Comparison of ENCODE assay signal across 19 cellular contexts in genomic region chr12:19456176-19456575, GRCh38.
"Had no signal": no experiment of that assay in that cellular context is flagged by ENCODE, and none has a peak within 500 bp of the region (broad histone marks: within the 10 kb centered on the region; RNA-seq: fewer than 3 reads in every experiment).

No MANE protein-coding gene starts in this region.

- H3K27me3 Mint-ChIP-seq: naive thymus-derived CD4-positive, alpha-beta T cell; stimulated activated naive B cell treated with anti-CD40 and anti-IgM and Interleukin-4, amounts not matched to agents 10 μg/mL and 1 μg/mL and 100 μg/mL, for 72 hours; stimulated activated naive CD8-positive, alpha-beta T cell treated with anti-CD3 and anti-CD28 coated beads, Interleukin-15, amount 100 ng/mL, for 72 hours had no signal

- H3K9me3 ChIP-seq: ovary, spleen, testis, tibial nerve, upper lobe of right lung, vagina had no signal

- DNase-seq: effector CD4-positive, alpha-beta T cell; foreskin melanocyte; head of caudate nucleus; hypothalamus; islet precursor cell; mesendoderm; naive thymus-derived CD4-positive, alpha-beta T cell; ovary; spleen; stimulated activated CD4-positive, alpha-beta T cell treated with anti-CD3 and anti-CD28 coated beads, Interleukin-2, amount 100 ng/mL, for 24 hours; stimulated activated CD4-positive, alpha-beta T cell treated with anti-CD3 and anti-CD28 coated beads, Interleukin-4, amount 100 ng/mL, for 4 hours; stimulated activated naive B cell treated with anti-CD40 and anti-IgM and Interleukin-4, amounts not matched to agents 10 μg/mL and 1 μg/mL and 100 μg/mL, for 72 hours; stimulated activated naive CD8-positive, alpha-beta T cell treated with anti-CD3 and anti-CD28 coated beads, Interleukin-15, amount 100 ng/mL, for 72 hours; testis; upper lobe of right lung had no signal

- H3K27ac ChIP-seq: coronary artery, ovary, spleen, testis, tibial nerve, upper lobe of right lung, vagina had no signal

- H3K27me3 ChIP-seq: ovary, spleen, testis, tibial nerve, upper lobe of right lung, vagina had no signal

- H3K9me3 Mint-ChIP-seq: naive thymus-derived CD4-positive, alpha-beta T cell; stimulated activated naive B cell treated with anti-CD40 and anti-IgM and Interleukin-4, amounts not matched to agents 10 μg/mL and 1 μg/mL and 100 μg/mL, for 72 hours; stimulated activated naive CD8-positive, alpha-beta T cell treated with anti-CD3 and anti-CD28 coated beads, Interleukin-15, amount 100 ng/mL, for 72 hours had no signal

- ATAC-seq: naive thymus-derived CD4-positive, alpha-beta T cell; sciatic nerve; stimulated activated naive B cell treated with anti-CD40 and anti-IgM and Interleukin-4, amounts not matched to agents 10 μg/mL and 1 μg/mL and 100 μg/mL, for 72 hours; stimulated activated naive CD8-positive, alpha-beta T cell treated with anti-CD3 and anti-CD28 coated beads, Interleukin-15, amount 100 ng/mL, for 72 hours; upper lobe of right lung had no signal

- H3K4me1 ChIP-seq: testis had no signal

- H3K36me3 ChIP-seq: ovary, upper lobe of right lung, vagina had no signal

- H3K4me3 Mint-ChIP-seq: stimulated activated naive B cell treated with anti-CD40 and anti-IgM and Interleukin-4, amounts not matched to agents 10 μg/mL and 1 μg/mL and 100 μg/mL, for 72 hours; stimulated activated naive CD8-positive, alpha-beta T cell treated with anti-CD3 and anti-CD28 coated beads, Interleukin-15, amount 100 ng/mL, for 72 hours had no signal

- H3K4me3 ChIP-seq: coronary artery, ovary, spleen, testis, tibial nerve, upper lobe of right lung, vagina had no signal

- H3K27ac Mint-ChIP-seq: stimulated activated naive B cell treated with anti-CD40 and anti-IgM and Interleukin-4, amounts not matched to agents 10 μg/mL and 1 μg/mL and 100 μg/mL, for 72 hours; stimulated activated naive CD8-positive, alpha-beta T cell treated with anti-CD3 and anti-CD28 coated beads, Interleukin-15, amount 100 ng/mL, for 72 hours had no signal
